ENCODE assay signal across 10 cellular contexts in the genomic region with DNA sequence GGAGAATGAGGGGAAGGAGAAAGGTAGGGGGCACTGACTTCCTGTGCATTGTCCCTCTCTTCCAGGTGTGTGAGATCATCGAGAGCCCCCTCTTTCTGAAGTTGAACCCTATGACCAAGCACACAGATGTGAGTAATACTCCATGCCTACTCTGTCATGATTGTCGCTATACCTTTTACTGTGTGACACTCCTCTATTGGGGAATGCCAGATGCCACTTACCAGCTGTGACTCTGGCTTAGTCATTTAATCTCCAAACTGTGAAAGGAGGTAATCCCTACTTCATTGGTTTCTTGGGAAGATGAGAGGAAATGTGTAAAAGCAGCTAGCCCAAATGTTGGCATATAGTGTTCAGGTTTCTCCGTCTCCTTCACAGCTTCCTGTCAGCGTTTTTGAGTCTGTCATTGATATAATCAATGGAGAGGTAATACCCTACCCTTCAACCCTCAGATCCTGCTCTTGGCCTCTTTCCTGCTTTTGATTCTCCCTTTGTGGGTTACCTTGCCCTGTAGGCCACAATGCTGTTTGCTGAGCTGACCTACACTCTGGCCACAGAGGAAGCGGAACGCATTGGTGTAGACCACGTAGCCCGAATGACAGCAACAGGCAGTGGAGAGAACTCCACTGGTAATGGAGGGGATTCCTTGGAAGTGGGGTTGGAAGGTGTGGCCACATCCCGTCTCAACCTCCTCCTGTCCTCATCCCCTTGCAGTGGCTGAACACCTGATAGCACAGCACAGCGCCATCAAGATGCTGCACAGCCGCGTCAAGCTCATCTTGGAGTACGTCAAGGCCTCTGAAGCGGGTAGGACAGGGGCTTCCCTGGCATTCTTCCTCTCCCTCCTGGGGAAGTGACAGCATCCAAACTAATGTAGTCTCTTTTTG. TPM values are rescaled to one million over a fixed set of nuclear protein-coding genes. Genes with fewer than 3 reads are reported as not detected.
DNase-seq lines count a peak whose midpoint lies in the region; ATAC-seq, FAIRE-seq and TF ChIP-seq lines count a peak whose summit lies in the region.
"Had no signal": no experiment of that assay in that cellular context is flagged by ENCODE, and none has a peak within 500 bp of the region (broad histone marks: within the 10 kb centered on the region; RNA-seq: fewer than 3 reads in every experiment).

No MANE protein-coding gene starts in this region.

- H3K9me2 ChIP-seq in Loucy (replicated peaks; ENCODE audit: low read depth, low read length): no peaks in the 10 kb centered on the region

- peaks cover 19% of the 10 kb centered on the region for H3K4me1 ChIP-seq in Loucy (ENCODE audit: insufficient read depth, low read length, poor library complexity, severe bottlenecking)

- ATAC-seq in natural killer cell treated with Interleukin-12 subunit alpha and Interleukin-12 subunit beta and Interleukin-15 and Interleukin-18, amount 100 ng/mL, for 72 hours: no peak
- ATAC-seq in HG02798 (IDR thresholded peaks at IDR 0.05; ENCODE audit: poor library complexity, unreplicated experiment) (no peak), HG02970 (IDR thresholded peaks at IDR 0.05; ENCODE audit: low FRiP score, unreplicated experiment) (no peak)
- ATAC-seq: left lobe of liver, Right ventricle myocardium inferior had no signal

- peaks cover 43% of the 10 kb centered on the region for H4K20me1 ChIP-seq in Loucy (ENCODE audit: insufficient read depth, low read length, poor library complexity, severe bottlenecking)

- no peaks in the 10 kb centered on the region for H3K9me3 Mint-ChIP-seq in activated naive CD8-positive, alpha-beta T cell (ENCODE audit: low read depth)
- H3K9me3 Mint-ChIP-seq in natural killer cell treated with Interleukin-12 subunit alpha and Interleukin-12 subunit beta and Interleukin-15 and Interleukin-18, amount 100 ng/mL, for 72 hours: no peaks in the 10 kb centered on the region

- no peaks in the 10 kb centered on the region for H3K27me3 Mint-ChIP-seq in activated naive CD8-positive, alpha-beta T cell
- H3K27me3 Mint-ChIP-seq in natural killer cell treated with Interleukin-12 subunit alpha and Interleukin-12 subunit beta and Interleukin-15 and Interleukin-18, amount 100 ng/mL, for 72 hours: no peaks in the 10 kb centered on the region

- H3K27me3 ChIP-seq in Loucy (ENCODE audit: insufficient read depth, low read length, poor library complexity, severe bottlenecking): no peaks in the 10 kb centered on the region

- H3K4me3 Mint-ChIP-seq in activated naive CD8-positive, alpha-beta T cell: peak overlapping the region; percentile 95
- H3K4me3 Mint-ChIP-seq in natural killer cell treated with Interleukin-12 subunit alpha and Interleukin-12 subunit beta and Interleukin-15 and Interleukin-18, amount 100 ng/mL, for 72 hours: peak overlapping the region; percentile 44

- peak overlapping the region; percentile 98 for H3K4me2 ChIP-seq in Loucy (ENCODE audit: low read depth, low read length, poor library complexity, severe bottlenecking)

- H3K36me3 Mint-ChIP-seq in activated naive CD8-positive, alpha-beta T cell: peaks cover 2% of the 10 kb centered on the region
- peaks cover 14% of the 10 kb centered on the region for H3K36me3 Mint-ChIP-seq in natural killer cell treated with Interleukin-12 subunit alpha and Interleukin-12 subunit beta and Interleukin-15 and Interleukin-18, amount 100 ng/mL, for 72 hours

- H3K36me3 ChIP-seq in Loucy (ENCODE audit: insufficient read depth, low read length): peaks cover 50% of the 10 kb centered on the region

- no peaks in the 10 kb centered on the region for H3K9me3 ChIP-seq in Loucy (ENCODE audit: insufficient read depth, low read depth, low read length)

- peaks cover 26% of the 10 kb centered on the region; the same call in 1 of the 2 replicates for H3F3A ChIP-seq in Loucy (ENCODE audit: low read depth)

- no peak for DNase-seq in D721Med (ENCODE audit: insufficient read length, low spot score)
- DNase-seq in natural killer cell treated with Interleukin-12 subunit alpha and Interleukin-12 subunit beta and Interleukin-15 and Interleukin-18, amount 100 ng/mL, for 72 hours (ENCODE audit: low spot score): no peak
- no peak for DNase-seq in occipital lobe (lab: John Stamatoyannopoulos, UW)
- DNase-seq: activated effector memory CD4-positive, alpha-beta T cell treated with Interleukin-2 at 50 U/mL for 16 hours had no signal

- peaks cover 35% of the 10 kb centered on the region for H3K4me1 Mint-ChIP-seq in activated naive CD8-positive, alpha-beta T cell (ENCODE audit: low read depth)
- H3K4me1 Mint-ChIP-seq in natural killer cell treated with Interleukin-12 subunit alpha and Interleukin-12 subunit beta and Interleukin-15 and Interleukin-18, amount 100 ng/mL, for 72 hours (ENCODE audit: low read depth in 2 of 2): peaks cover 9 to 31% of the 10 kb centered on the region in 2 donors

- peak overlapping the region; percentile 93 for H3K27ac Mint-ChIP-seq in activated naive CD8-positive, alpha-beta T cell
- peak overlapping the region; percentile 83 to 86 for H3K27ac Mint-ChIP-seq in natural killer cell treated with Interleukin-12 subunit alpha and Interleukin-12 subunit beta and Interleukin-15 and Interleukin-18, amount 100 ng/mL, for 72 hours

- H3K4me3 ChIP-seq in Loucy (ENCODE audit: low read length, poor library complexity, severe bottlenecking): no peak overlapping the region

- no peak for TF ChIP-seq CTCF in D721Med (IDR thresholded peaks at IDR 0.05; ENCODE audit: insufficient read depth, missing control alignments)
- TF ChIP-seq CTCF in Loucy (conservative IDR thresholded peaks at IDR 0.05; ENCODE audit: low read length): no peak

- H3K9ac ChIP-seq in Loucy (ENCODE audit: low read depth, low read length, poor library complexity, severe bottlenecking): no peak overlapping the region

- H2AFZ ChIP-seq in Loucy (ENCODE audit: low read length): no peak overlapping the region

- H3K79me2 ChIP-seq in Loucy (ENCODE audit: insufficient read depth, low read length): peaks cover 57% of the 10 kb centered on the region

- peak; percentile 38 for FAIRE-seq in D721Med (lab: Jason Lieb, UNC)

RNA-seq across cellular contexts. Expression of gene COPS6, which starts 2.0 kb away (rescaled TPM):
- total RNA-seq in natural killer cell treated with Interleukin-12 subunit alpha and Interleukin-12 subunit beta and Interleukin-15 and Interleukin-18, amount 100 ng/mL, for 72 hours: 10 to 100 TPM; 81.8 to 88.8 TPM
- total RNA-seq in occipital lobe: 25.9 TPM

RNA-seq across cellular contexts. Expression of gene ZNF3, which starts 9.2 kb away (rescaled TPM):
- total RNA-seq in natural killer cell treated with Interleukin-12 subunit alpha and Interleukin-12 subunit beta and Interleukin-15 and Interleukin-18, amount 100 ng/mL, for 72 hours: 10 to 100 TPM; 19.6 to 33.6 TPM
- 45.2 TPM for total RNA-seq in occipital lobe

RNA-seq across cellular contexts. Expression of gene MCM7, which starts 10.4 kb away (rescaled TPM):
- 100 to 1,000 TPM; 248 to 526 TPM for total RNA-seq in natural killer cell treated with Interleukin-12 subunit alpha and Interleukin-12 subunit beta and Interleukin-15 and Interleukin-18, amount 100 ng/mL, for 72 hours
- total RNA-seq in occipital lobe: 44.8 TPM

RNA-seq across cellular contexts. Expression of gene AP4M1, which starts 10.7 kb away (rescaled TPM):
- 10 to 100 TPM in 1 of 2 donors, 1 to 10 TPM in 1; 8.9 to 16.9 TPM for total RNA-seq in natural killer cell treated with Interleukin-12 subunit alpha and Interleukin-12 subunit beta and Interleukin-15 and Interleukin-18, amount 100 ng/mL, for 72 hours
- 27.1 TPM for total RNA-seq in occipital lobe

RNA-seq across cellular contexts. Expression of gene TAF6, which starts 28.4 kb away (rescaled TPM):
- 10 to 100 TPM; 46.3 to 69.1 TPM for total RNA-seq in natural killer cell treated with Interleukin-12 subunit alpha and Interleukin-12 subunit beta and Interleukin-15 and Interleukin-18, amount 100 ng/mL, for 72 hours
- total RNA-seq in occipital lobe: 17.8 TPM
